Comparison of ENCODE assay signal across 14 cellular contexts in the genomic region with DNA sequence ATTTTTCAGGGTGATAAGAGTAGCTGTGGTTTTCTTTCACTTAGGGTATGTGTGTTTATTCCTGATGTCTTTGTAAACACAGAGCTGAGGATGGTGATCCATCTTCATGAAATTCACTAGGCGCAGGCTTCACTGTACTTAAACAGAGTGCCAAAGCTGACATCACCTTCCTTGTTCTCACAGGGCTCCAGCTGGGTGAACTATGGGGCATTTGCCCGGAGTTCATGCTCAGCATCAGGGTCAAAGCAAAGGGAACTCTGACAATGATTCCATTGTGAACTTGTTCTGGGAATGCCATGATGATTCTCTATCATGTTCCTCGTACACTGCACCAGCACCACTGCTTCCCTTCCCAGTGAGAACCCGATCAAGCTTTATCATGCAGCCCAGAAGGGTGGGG.
DNase-seq lines count a peak whose midpoint lies in the region; TF ChIP-seq lines count a peak whose summit lies in the region.
"Had no signal": no experiment of that assay in that cellular context is flagged by ENCODE, and none has a peak within 500 bp of the region (broad histone marks: within the 10 kb centered on the region; RNA-seq: fewer than 3 reads in every experiment).

No MANE protein-coding gene starts in this region.

- no peak for TF ChIP-seq CTCF in HEK293 (tag by site-specific recombination; IDR thresholded peaks at IDR 0.05)
- no peak for TF ChIP-seq CTCF in astrocyte of the spinal cord (IDR thresholded peaks at IDR 0.05; ENCODE audit: low read depth, low read length)
- TF ChIP-seq CTCF in esophagus squamous epithelium (IDR thresholded peaks at IDR 0.05): no peak
- no peak for TF ChIP-seq CTCF in Peyer's patch (IDR thresholded peaks at IDR 0.05)

- POLR2A ChIA-PET in HEK293 (lab: Yijun Ruan, JAX): no interaction called here

- no peaks in the 10 kb centered on the region for H3K36me3 ChIP-seq in HEK293 (ENCODE audit: control insufficient read depth in 2 of 2, insufficient read depth in 1 of 2, low read length in 2 of 2)
- no peaks in the 10 kb centered on the region for H3K36me3 ChIP-seq in esophagus squamous epithelium
- no peaks in the 10 kb centered on the region for H3K36me3 ChIP-seq in Peyer's patch
- H3K36me3 ChIP-seq: BLaER1 treated with 17β-estradiol and CSF1 and Interleukin-3, amounts not matched to agents 10 nM and 100 nM had no signal

- intact Hi-C loops in esophagus squamous epithelium (cut with DNase I): no loop called here

- H3K4me1 ChIP-seq in HEK293 (ENCODE audit: control insufficient read depth, insufficient read depth, low read length) (no peaks in the 10 kb centered on the region; the same call in 1 of the 2 replicates), esophagus squamous epithelium (peaks cover 0 to 18% (median 0%) of the 10 kb centered on the region in 3 donors), Peyer's patch (no peaks in the 10 kb centered on the region)
- H3K4me1 ChIP-seq: BLaER1 treated with 17β-estradiol and CSF1 and Interleukin-3, amounts not matched to agents 10 nM and 100 nM; psoas muscle had no signal

- H3K9me3 ChIP-seq in HEK293 (ENCODE audit: control insufficient read depth, insufficient read depth, low read depth, low read length) (no peaks in the 10 kb centered on the region), esophagus squamous epithelium (no peaks in the 10 kb centered on the region), Peyer's patch (no peaks in the 10 kb centered on the region)
- H3K9me3 ChIP-seq: mucosa of descending colon, psoas muscle had no signal

- CTCF ChIA-PET in HEK293 (lab: Yijun Ruan, JAX): no interaction called here

- no peak overlapping the region for H3K27ac ChIP-seq in HEK293 (ENCODE audit: extremely low read depth, low read depth, low read length)
- H3K27ac ChIP-seq in esophagus squamous epithelium: no peak overlapping the region
- no peak overlapping the region for H3K27ac ChIP-seq in Peyer's patch
- H3K27ac ChIP-seq: BLaER1 treated with 17β-estradiol and CSF1 and Interleukin-3, amounts not matched to agents 10 nM and 100 nM; psoas muscle had no signal

- in situ Hi-C loops in astrocyte of the spinal cord (cut with HindIII; ENCODE audit: low sequenced_read_pairs): no loop called here

- H3K4me3 ChIP-seq in HEK293 (ENCODE audit: low read depth, low read length): no peak overlapping the region
- H3K4me3 ChIP-seq in astrocyte of the spinal cord (ENCODE audit: low read depth, low read length): no peak overlapping the region
- no peak overlapping the region for H3K4me3 ChIP-seq in esophagus squamous epithelium
- no peak overlapping the region for H3K4me3 ChIP-seq in Peyer's patch
- H3K4me3 ChIP-seq: BLaER1 treated with 17β-estradiol and CSF1 and Interleukin-3, amounts not matched to agents 10 nM and 100 nM; mucosa of descending colon; psoas muscle had no signal

- peak; percentile 14 for DNase-seq in astrocyte of the spinal cord (ENCODE audit: low read depth, low spot score)
- DNase-seq in inferior parietal cortex (ENCODE audit: extremely low spot score): peak; percentile 83
- DNase-seq in putamen (ENCODE audit: low spot score): peak; percentile 94
- DNase-seq in NOMO-1 treated with dmso at 0.1 percent for 144 hours (lab: John Stamatoyannopoulos, UW; ENCODE audit: unreplicated experiment): no peak
- DNase-seq in SHP77 (lab: John Stamatoyannopoulos, UW): no peak
- DNase-seq in esophagus squamous epithelium (lab: John Stamatoyannopoulos, UW): no peak
- no peak for DNase-seq in Peyer's patch
- DNase-seq: activated CD8-positive, alpha-beta memory T cell treated with anti-CD3 and anti-CD28 coated beads, Interleukin-2, amount 50 U/mL, for 4 hours; activated naive CD8-positive, alpha-beta T cell treated with anti-CD3 and anti-CD28 coated beads, Interleukin-2, amount 10 ng/mL, durations not matched to agents 7 days and 5 days; MM.1S; mucosa of descending colon; psoas muscle had no signal

- TF ChIP-seq POLR2A in esophagus squamous epithelium (IDR thresholded peaks at IDR 0.05) (no peak), Peyer's patch (IDR thresholded peaks at IDR 0.05) (no peak)

- 59 to 72% methylated on average over 4 of the region's 4 CpGs for WGBS in esophagus squamous epithelium, 2 donors

- no peaks in the 10 kb centered on the region for H3K27me3 ChIP-seq in esophagus squamous epithelium
- no peaks in the 10 kb centered on the region for H3K27me3 ChIP-seq in Peyer's patch
- H3K27me3 ChIP-seq: BLaER1 treated with 17β-estradiol and CSF1 and Interleukin-3, amounts not matched to agents 10 nM and 100 nM had no signal

TF ChIP-seq in HEK293, 187 proteins besides CTCF, POLR2A, EP300 and RAD21:
- TF ChIP-seq ZNF274 (IDR thresholded peaks at IDR 0.05; ENCODE audit: low read length): no peak
- TF ChIP-seq ZNF274 (tag by site-specific recombination; IDR thresholded peaks at IDR 0.05; ENCODE audit: borderline replicate concordance): no peak
- TF ChIP-seq ZNF121 (tag by site-specific recombination; IDR thresholded peaks at IDR 0.05): no peak
- no peak for TF ChIP-seq ZNF174 (tag by site-specific recombination; IDR thresholded peaks at IDR 0.05)
- peak; percentile 71 for TF ChIP-seq ZNF10 (tag by site-specific recombination; IDR thresholded peaks at IDR 0.05)
- no peak for TF ChIP-seq ZNF223 (tag by site-specific recombination; IDR thresholded peaks at IDR 0.05)
TF ChIP-seq in HEK293: peak in this region for 1.

Comparison
In these comparisons a context has a peak if more than half of its experiments do, and no peak if none do; other contexts are left out.
1. DNase-seq: peak in astrocyte of the spinal cord (single experiment), inferior parietal cortex (single experiment) and putamen (single experiment); none in NOMO-1 treated with dmso at 0.1 percent for 144 hours (single experiment), SHP77 (0 of 2), esophagus squamous epithelium (single experiment) and Peyer's patch (0 of 3).